8 cellular contexts compared by ENCODE assay signal in genomic region chr4:121227254-121227867, GRCh38.
A peak's percentile ranks its signal among the peaks of the same experiment; 100 is the strongest.
DNase-seq lines count a peak whose midpoint lies in the region; ATAC-seq and TF ChIP-seq lines count a peak whose summit lies in the region.
"Had no signal": no experiment of that assay in that cellular context is flagged by ENCODE, and none has a peak within 500 bp of the region (broad histone marks: within the 10 kb centered on the region; RNA-seq: fewer than 3 reads in every experiment).

No MANE protein-coding gene starts in this region.

- H3K4me3 Mint-ChIP-seq in naive thymus-derived CD4-positive, alpha-beta T cell = peak overlapping the region; percentile 4 to 83 (median 65)

- no peak for TF ChIP-seq POLR2A in transverse colon (IDR thresholded peaks at IDR 0.05)

- H3K27me3 Mint-ChIP-seq in naive thymus-derived CD4-positive, alpha-beta T cell = no peaks in the 10 kb centered on the region

- intact Hi-C loops in naive thymus-derived CD4-positive, alpha-beta T cell (cut with micrococcal nuclease) = loop anchor here (1.0 to 2.0 kb wide), 6 partner anchors 8 to 37 kb away; no protein-coding TSS in a partner anchor
- intact Hi-C loops in transverse colon (cut with DNase I; ENCODE audit: low total_unique reads) = no loop called here

- ATAC-seq in GM18858 (IDR thresholded peaks at IDR 0.05; ENCODE audit: unreplicated experiment) (peak; percentile 77), GM21619 (IDR thresholded peaks at IDR 0.05; ENCODE audit: unreplicated experiment) (peak; percentile 87), HG03469 (IDR thresholded peaks at IDR 0.05; ENCODE audit: unreplicated experiment) (peak; percentile 71)
- peak; percentile 76 for ATAC-seq in naive thymus-derived CD4-positive, alpha-beta T cell

- CTCF ChIA-PET in naive thymus-derived CD4-positive, alpha-beta T cell (lab: Charles Lee) = interaction anchor here (0.9 to 2.7 kb wide), 6 partner anchors 8 to 35 kb away, joined by 3 to 8 read pairs (median 3); no protein-coding TSS in a partner anchor

- no peak for TF ChIP-seq CTCF in transverse colon (IDR thresholded peaks at IDR 0.05)

- peak overlapping the region; percentile 9 to 91 (median 77) for H3K27ac Mint-ChIP-seq in naive thymus-derived CD4-positive, alpha-beta T cell

- peaks cover 0 to 2% (median 0%) of the 10 kb centered on the region in 5 donors for H3K36me3 Mint-ChIP-seq in naive thymus-derived CD4-positive, alpha-beta T cell

- peaks cover 12 to 50% (median 30%) of the 10 kb centered on the region in 7 donors for H3K4me1 Mint-ChIP-seq in naive thymus-derived CD4-positive, alpha-beta T cell

- in situ Hi-C loops in transverse colon (cut with MboI; ENCODE audit: low pct_ligation_motif_present in 1 of 4, low pct_unique_long_range_greater_than_20kb in 1 of 4, low sequenced_read_pairs in 3 of 4) = no loop called here

- DNase-seq in naive thymus-derived CD4-positive, alpha-beta T cell = peak in 3 of 9 donors; percentile 26 to 40 (median 28)
- no peak for DNase-seq in AG08395 (ENCODE audit: low spot score)
- no peak for DNase-seq in NCI-H510A treated with DMSO at 0.1 percent for 48 hours (lab: John Stamatoyannopoulos, UW)
- no peak for DNase-seq in transverse colon
- DNase-seq: RPMI8226 had no signal

- no peak for TF ChIP-seq EP300 in transverse colon (IDR thresholded peaks at IDR 0.05; ENCODE audit: low read depth)

- H3K9me3 ChIP-seq in naive thymus-derived CD4-positive, alpha-beta T cell (ENCODE audit: control insufficient read depth in 2 of 3, low read length in 3 of 3) = no peaks in the 10 kb centered on the region
- no peaks in the 10 kb centered on the region for H3K9me3 ChIP-seq in transverse colon

- peak overlapping the region; percentile 62 for H3K27ac ChIP-seq in naive thymus-derived CD4-positive, alpha-beta T cell (ENCODE audit: low read depth, low read length)
- no peak overlapping the region for H3K27ac ChIP-seq in transverse colon

- 71 to 83% methylated on average over 2 to 3 of the region's 3 CpGs for WGBS in transverse colon (ENCODE audit: low coverage in 1 of 2), 2 donors

- POLR2A ChIA-PET in naive thymus-derived CD4-positive, alpha-beta T cell (lab: Charles Lee) = no interaction called here

- peak overlapping the region; percentile 34 for H3K4me3 ChIP-seq in naive thymus-derived CD4-positive, alpha-beta T cell (ENCODE audit: low read length)
- H3K4me3 ChIP-seq in transverse colon = no peak overlapping the region

- peaks cover 7 to 11% of the 10 kb centered on the region in 2 donors for H3K4me1 ChIP-seq in naive thymus-derived CD4-positive, alpha-beta T cell (ENCODE audit: control insufficient read depth in 2 of 2, insufficient read depth in 2 of 2, low read length in 2 of 2)
- H3K4me1 ChIP-seq in transverse colon = no peaks in the 10 kb centered on the region

- H3K36me3 ChIP-seq in naive thymus-derived CD4-positive, alpha-beta T cell (ENCODE audit: control insufficient read depth in 2 of 3, insufficient read depth in 3 of 3, low read length in 3 of 3) = no peaks in the 10 kb centered on the region
- no peaks in the 10 kb centered on the region for H3K36me3 ChIP-seq in transverse colon

- H3K27me3 ChIP-seq in naive thymus-derived CD4-positive, alpha-beta T cell (ENCODE audit: control insufficient read depth in 2 of 2, insufficient read depth in 2 of 2, low read length in 2 of 2) = no peaks in the 10 kb centered on the region
- H3K27me3 ChIP-seq in transverse colon = no peaks in the 10 kb centered on the region

- H3K9me3 Mint-ChIP-seq in naive thymus-derived CD4-positive, alpha-beta T cell = no peaks in the 10 kb centered on the region
